ENCODE assay signal across 25 cellular contexts in genomic region chr6:157663261-157663660, GRCh38.
"Had no signal": no experiment of that assay in that cellular context is flagged by ENCODE, and none has a peak within 500 bp of the region (broad histone marks: within the 10 kb centered on the region; RNA-seq: fewer than 3 reads in every experiment).

No MANE protein-coding gene starts in this region.

- H3K27me3 ChIP-seq: stomach, suprapubic skin, testis, thyroid gland, tibial artery, tibial nerve, transverse colon, upper lobe of left lung, upper lobe of right lung, uterus, vagina had no signal

- DNase-seq: stimulated activated CD4-positive, alpha-beta T cell treated with anti-CD3 and anti-CD28 coated beads, Interleukin-2, amount 100 ng/mL, for 48 hours; stimulated activated CD4-positive, alpha-beta T cell treated with anti-CD3 and anti-CD28 coated beads, Interleukin-4, amount 100 ng/mL, for 1 hour; stimulated activated CD4-positive, alpha-beta T cell treated with anti-CD3 and anti-CD28 coated beads, Interleukin-4, amount 100 ng/mL, for 24 hours; stimulated activated CD4-positive, alpha-beta T cell treated with anti-CD3 and anti-CD28 coated beads, Interleukin-4, amount 100 ng/mL, for 4 hours; stimulated activated CD8-positive, alpha-beta memory T cell treated with anti-CD3 and anti-CD28 coated beads, Interleukin-4, amount 100 ng/mL, for 48 hours; stimulated activated naive B cell treated with anti-CD40 and anti-IgM and Interleukin-4, amounts not matched to agents 10 μg/mL and 1 μg/mL and 100 μg/mL, for 72 hours; stimulated activated naive CD4-positive, alpha-beta T cell; stimulated activated naive CD4-positive, alpha-beta T cell treated with Interleukin-2 at 50 U/mL for 16 hours; stimulated activated naive CD8-positive, alpha-beta T cell treated with anti-CD3 and anti-CD28 coated beads, Interleukin-15, amount 100 ng/mL, for 72 hours; stimulated activated naive CD8-positive, alpha-beta T cell treated with anti-CD3 and anti-CD28 coated beads, Interleukin-15, Interleukin-2, amounts not matched to agents 100 U/mL and 50 U/mL, for 24 hours; stomach; substantia nigra; testis; thyroid gland; tibial artery; transverse colon; trophoblast cell; upper lobe of left lung; upper lobe of right lung; uterus had no signal

- H3K4me1 ChIP-seq: testis had no signal

- FAIRE-seq: urothelium cell line had no signal

- H3K4me3 ChIP-seq: stomach, suprapubic skin, testis, thoracic aorta, thyroid gland, tibial artery, tibial nerve, transverse colon, upper lobe of left lung, upper lobe of right lung, uterus, vagina had no signal

- H3K36me3 ChIP-seq: suprapubic skin, thoracic aorta, thyroid gland, tibial artery, transverse colon, upper lobe of left lung, upper lobe of right lung, uterus, vagina had no signal

- H3K27ac ChIP-seq: stomach, suprapubic skin, testis, thoracic aorta, thyroid gland, tibial artery, tibial nerve, transverse colon, upper lobe of left lung, upper lobe of right lung, uterus, vagina had no signal

- H3K9me3 ChIP-seq: stomach, suprapubic skin, testis, thoracic aorta, thyroid gland, tibial artery, tibial nerve, transverse colon, upper lobe of left lung, upper lobe of right lung, uterus, vagina had no signal
